ENCODE assay signal across 13 cellular contexts in genomic region chr5:108730617-108731340, GRCh38. TPM values are rescaled to one million over a fixed set of nuclear protein-coding genes. Genes with fewer than 3 reads are reported as not detected.
DNase-seq lines count a peak whose midpoint lies in the region; ATAC-seq and TF ChIP-seq lines count a peak whose summit lies in the region.
"Had no signal": no experiment of that assay in that cellular context is flagged by ENCODE, and none has a peak within 500 bp of the region (broad histone marks: within the 10 kb centered on the region; RNA-seq: fewer than 3 reads in every experiment).

No MANE protein-coding gene starts in this region.

- no peak for DNase-seq in activated B cell treated with CpG ODN at 0.5 μM for 24 hours
- no peak for DNase-seq in natural killer cell treated with Interleukin-12 subunit alpha and Interleukin-12 subunit beta and Interleukin-15 and Interleukin-18, amount 100 ng/mL, for 72 hours (ENCODE audit: low spot score)
- no peak for DNase-seq in stimulated activated CD4-positive, alpha-beta T cell treated with anti-CD3 and anti-CD28 coated beads, Interleukin-12 subunit alpha, Interleukin-12 subunit beta, amount 100 ng/mL, for 4 hours
- no peak for DNase-seq in activated naive CD4-positive, alpha-beta T cell treated with Interleukin-2 at 50 U/mL for 16 hours
- DNase-seq in NCI-H2171 (lab: John Stamatoyannopoulos, UW) = no peak
- DNase-seq: esophagus squamous epithelium, KBM-7, kidney glomerular epithelial cell, OCI-M1, psoas muscle had no signal

- peak overlapping the region; percentile 41 for H3K27ac Mint-ChIP-seq in activated B cell treated with CpG ODN at 0.5 μM for 24 hours
- H3K27ac Mint-ChIP-seq in natural killer cell treated with Interleukin-12 subunit alpha and Interleukin-12 subunit beta and Interleukin-15 and Interleukin-18, amount 100 ng/mL, for 72 hours = no peak overlapping the region

- ATAC-seq in GM18498 (IDR thresholded peaks at IDR 0.05; ENCODE audit: unreplicated experiment) = peak; percentile 45
- peak; percentile 45 for ATAC-seq in GM21423 (IDR thresholded peaks at IDR 0.05; ENCODE audit: unreplicated experiment)
- ATAC-seq in HG03139 (IDR thresholded peaks at IDR 0.05; ENCODE audit: unreplicated experiment) = peak; percentile 51
- peak; percentile 32 for ATAC-seq in activated B cell treated with CpG ODN at 0.5 μM for 24 hours (ENCODE audit: low read depth)
- ATAC-seq in natural killer cell treated with Interleukin-12 subunit alpha and Interleukin-12 subunit beta and Interleukin-15 and Interleukin-18, amount 100 ng/mL, for 72 hours = no peak
- ATAC-seq: psoas muscle had no signal

- no peak for TF ChIP-seq CTCF in activated B cell treated with CpG ODN at 0.5 μM for 24 hours (IDR thresholded peaks at IDR 0.05)

- H3K27me3 Mint-ChIP-seq in activated B cell treated with CpG ODN at 0.5 μM for 24 hours = no peaks in the 10 kb centered on the region
- peaks cover 7 to 11% of the 10 kb centered on the region in 2 donors for H3K27me3 Mint-ChIP-seq in natural killer cell treated with Interleukin-12 subunit alpha and Interleukin-12 subunit beta and Interleukin-15 and Interleukin-18, amount 100 ng/mL, for 72 hours

- CTCF ChIA-PET in activated B cell treated with CpG ODN at 0.5 μM for 24 hours (lab: Charles Lee) = interaction anchor here (0.9 to 1.6 kb wide), 2 partner anchors 43 to 189 kb away, joined by 3 read pairs; no protein-coding TSS in a partner anchor

- peak overlapping the region; percentile 37 for H3K4me3 Mint-ChIP-seq in activated B cell treated with CpG ODN at 0.5 μM for 24 hours
- no peak overlapping the region for H3K4me3 Mint-ChIP-seq in natural killer cell treated with Interleukin-12 subunit alpha and Interleukin-12 subunit beta and Interleukin-15 and Interleukin-18, amount 100 ng/mL, for 72 hours

- H3K36me3 Mint-ChIP-seq in activated B cell treated with CpG ODN at 0.5 μM for 24 hours (ENCODE audit: low read depth) = peaks cover 5% of the 10 kb centered on the region
- no peaks in the 10 kb centered on the region for H3K36me3 Mint-ChIP-seq in natural killer cell treated with Interleukin-12 subunit alpha and Interleukin-12 subunit beta and Interleukin-15 and Interleukin-18, amount 100 ng/mL, for 72 hours

- no peaks in the 10 kb centered on the region for H3K9me3 Mint-ChIP-seq in activated B cell treated with CpG ODN at 0.5 μM for 24 hours
- peaks cover 2% of the 10 kb centered on the region for H3K9me3 Mint-ChIP-seq in natural killer cell treated with Interleukin-12 subunit alpha and Interleukin-12 subunit beta and Interleukin-15 and Interleukin-18, amount 100 ng/mL, for 72 hours

- POLR2A ChIA-PET in activated B cell treated with CpG ODN at 0.5 μM for 24 hours (lab: Charles Lee) = interaction anchor here (1.4 to 4.8 kb wide), 3 partner anchors 11 to 679 kb away, joined by 3 to 71 read pairs (median 7); partner anchors contain the start of genes FER and PJA2

- intact Hi-C loops in activated B cell treated with CpG ODN at 0.5 μM for 24 hours (cut with micrococcal nuclease) = no loop called here

- H3K4me1 Mint-ChIP-seq in activated B cell treated with CpG ODN at 0.5 μM for 24 hours = peaks cover 46% of the 10 kb centered on the region
- peaks cover 30 to 32% of the 10 kb centered on the region in 2 donors for H3K4me1 Mint-ChIP-seq in natural killer cell treated with Interleukin-12 subunit alpha and Interleukin-12 subunit beta and Interleukin-15 and Interleukin-18, amount 100 ng/mL, for 72 hours (ENCODE audit: low read depth in 2 of 2)

RNA-seq across cellular contexts. Expression of gene FER, which starts 16.9 kb away (rescaled TPM):
- total RNA-seq in activated B cell treated with CpG ODN at 0.5 μM for 24 hours = 17.3 and 19.1 TPM in 2 replicates
- total RNA-seq in natural killer cell treated with Interleukin-12 subunit alpha and Interleukin-12 subunit beta and Interleukin-15 and Interleukin-18, amount 100 ng/mL, for 72 hours = 10 to 100 TPM; 13.4 to 22.1 TPM

Comparison
In these comparisons a context has a peak if more than half of its experiments do, and no peak if none do; other contexts are left out.
1. ATAC-seq: peak in GM18498 (single experiment), GM21423 (single experiment), HG03139 (single experiment) and activated B cell treated with CpG ODN at 0.5 μM for 24 hours (single experiment); none in natural killer cell treated with Interleukin-12 subunit alpha and Interleukin-12 subunit beta and Interleukin-15 and Interleukin-18, amount 100 ng/mL, for 72 hours (0 of 2).